In the genomic region with DNA sequence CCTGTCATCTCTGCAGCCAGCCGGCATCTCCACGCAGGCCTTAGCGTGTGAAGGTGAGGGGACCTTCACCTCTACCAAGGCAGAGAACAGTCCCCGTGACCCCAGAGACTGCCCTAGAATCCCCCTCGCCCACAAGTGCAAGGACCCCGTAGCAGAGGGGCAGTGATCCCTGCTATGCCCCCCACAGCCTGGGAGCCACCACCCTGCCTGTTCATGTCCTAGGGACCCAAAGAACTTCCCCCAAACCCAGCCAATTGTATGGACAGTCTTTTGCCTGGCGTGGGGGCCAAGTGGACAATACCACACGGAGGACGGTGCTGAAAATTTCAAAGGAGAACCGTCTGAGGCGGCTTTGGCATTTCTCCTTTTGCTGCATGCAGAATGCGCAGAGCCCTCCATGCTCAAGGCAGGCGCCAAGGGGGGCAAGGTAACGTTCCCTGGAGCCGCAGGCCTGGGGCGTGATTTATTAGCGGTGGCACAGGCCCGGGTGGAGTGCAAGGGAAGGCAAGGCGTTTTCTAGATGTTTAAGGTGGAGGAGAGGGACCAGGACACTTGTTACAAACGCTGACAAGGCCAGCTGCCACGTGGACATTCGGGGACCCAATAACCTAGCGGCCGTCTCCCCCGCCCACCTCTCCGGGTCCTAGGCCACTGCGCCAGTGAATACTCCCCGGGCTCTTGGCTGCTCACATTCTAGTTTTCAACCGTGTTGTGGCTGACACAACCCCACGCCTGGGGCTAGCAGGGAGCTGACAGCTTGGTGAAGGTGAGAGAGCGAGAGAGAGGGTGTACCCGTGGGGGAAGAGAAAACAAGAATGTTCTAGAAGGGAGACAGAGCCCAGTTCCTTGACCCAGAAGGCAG, we compare ENCODE assay signal across 25 cellular contexts.
DNase-seq lines count a peak whose midpoint lies in the region; ATAC-seq and TF ChIP-seq lines count a peak whose summit lies in the region.
"Had no signal": no experiment of that assay in that cellular context is flagged by ENCODE, and none has a peak within 500 bp of the region (broad histone marks: within the 10 kb centered on the region; RNA-seq: fewer than 3 reads in every experiment).

No MANE protein-coding gene starts in this region.

- H3K4me1 ChIP-seq in sigmoid colon (no peaks in the 10 kb centered on the region), esophagus squamous epithelium (peaks cover 0 to 6% (median 0%) of the 10 kb centered on the region in 3 donors)

- peak; percentile 18 for DNase-seq in activated CD8-positive, alpha-beta memory T cell treated with anti-CD3 and anti-CD28 coated beads, Interleukin-2, amount 50 U/mL, for 48 hours
- no peak for DNase-seq in activated CD8-positive, alpha-beta memory T cell treated with anti-CD3 and anti-CD28 coated beads for 24 hours
- DNase-seq in left kidney (ENCODE audit: low read depth, low spot score) (peak; percentile 64), sigmoid colon (peak; percentile 47), esophagus squamous epithelium (lab: John Stamatoyannopoulos, UW) (no peak), activated T-cell treated with anti-CD3 and anti-CD28 coated beads for 4 hours (no peak)
- DNase-seq: ACHN, C1 segment of cervical spinal cord, DND-41, MG63, NCI-H1048, NCI-H1417 treated with DMSO at 0.1 percent for 48 hours, NCI-H187, NCI-H446 treated with DMSO at 0.1 percent for 48 hours, NCI-H526 treated with DMSO at 0.1 percent for 48 hours, PC-3, Right ventricle myocardium superior had no signal

- intact Hi-C loops in sigmoid colon (cut with DNase I) (loop anchor here (10.0 kb wide), 1 partner anchor 208 kb away; no protein-coding TSS in a partner anchor), esophagus squamous epithelium (cut with DNase I) (no loop called here)

- WGBS in sigmoid colon, 2 donors: 79 to 89% methylated on average over 32 of the region's 32 CpGs
- 84 to 89% methylated on average over 13 to 22 of the region's 32 CpGs for WGBS in esophagus squamous epithelium, 2 donors

- TF ChIP-seq EP300 in sigmoid colon (IDR thresholded peaks at IDR 0.05): no peak

- H3K9me3 ChIP-seq in sigmoid colon (no peaks in the 10 kb centered on the region), esophagus squamous epithelium (no peaks in the 10 kb centered on the region)
- H3K9me3 ChIP-seq: HAP-1, MG63 had no signal

- H3K27me3 ChIP-seq in sigmoid colon: peaks cover 0 to 89% (median 50%) of the 10 kb centered on the region in 3 donors
- peaks cover 0 to 91% (median 0%) of the 10 kb centered on the region in 4 donors for H3K27me3 ChIP-seq in esophagus squamous epithelium
- H3K27me3 ChIP-seq: MG63 had no signal

- TF ChIP-seq CTCF in sigmoid colon (IDR thresholded peaks at IDR 0.05) (no peak), esophagus squamous epithelium (IDR thresholded peaks at IDR 0.05) (no peak)

- TF ChIP-seq POLR2A in sigmoid colon (IDR thresholded peaks at IDR 0.05): no peak
- TF ChIP-seq POLR2A in esophagus squamous epithelium (IDR thresholded peaks at IDR 0.05): no peak

- H3K36me3 ChIP-seq in sigmoid colon (no peaks in the 10 kb centered on the region), esophagus squamous epithelium (no peaks in the 10 kb centered on the region)
- H3K36me3 ChIP-seq: HAP-1, MG63 had no signal

- no peak for ATAC-seq in GM19395 (IDR thresholded peaks at IDR 0.05; ENCODE audit: unreplicated experiment)
- ATAC-seq in HG03378 (IDR thresholded peaks at IDR 0.05; ENCODE audit: unreplicated experiment): no peak
- ATAC-seq: CD8-positive, alpha-beta T cell; HepG2; K562; PC-3 had no signal

- H3K4me3 ChIP-seq in sigmoid colon (no peak overlapping the region), esophagus squamous epithelium (no peak overlapping the region)
- H3K4me3 ChIP-seq: HAP-1, K562, MG63 had no signal

- H3K27ac ChIP-seq in sigmoid colon (no peak overlapping the region), esophagus squamous epithelium (no peak overlapping the region)
- H3K27ac ChIP-seq: 22Rv1, HL-60 had no signal

Comparison
In these comparisons a context has a peak if more than half of its experiments do, and no peak if none do; other contexts are left out.
1. DNase-seq: peak in activated CD8-positive, alpha-beta memory T cell treated with anti-CD3 and anti-CD28 coated beads, Interleukin-2, amount 50 U/mL, for 48 hours (single experiment), left kidney (single experiment) and sigmoid colon (single experiment); none in activated CD8-positive, alpha-beta memory T cell treated with anti-CD3 and anti-CD28 coated beads for 24 hours (single experiment), esophagus squamous epithelium (single experiment) and activated T-cell treated with anti-CD3 and anti-CD28 coated beads for 4 hours (single experiment).